8 cellular contexts compared by ENCODE assay signal in the genomic region with DNA sequence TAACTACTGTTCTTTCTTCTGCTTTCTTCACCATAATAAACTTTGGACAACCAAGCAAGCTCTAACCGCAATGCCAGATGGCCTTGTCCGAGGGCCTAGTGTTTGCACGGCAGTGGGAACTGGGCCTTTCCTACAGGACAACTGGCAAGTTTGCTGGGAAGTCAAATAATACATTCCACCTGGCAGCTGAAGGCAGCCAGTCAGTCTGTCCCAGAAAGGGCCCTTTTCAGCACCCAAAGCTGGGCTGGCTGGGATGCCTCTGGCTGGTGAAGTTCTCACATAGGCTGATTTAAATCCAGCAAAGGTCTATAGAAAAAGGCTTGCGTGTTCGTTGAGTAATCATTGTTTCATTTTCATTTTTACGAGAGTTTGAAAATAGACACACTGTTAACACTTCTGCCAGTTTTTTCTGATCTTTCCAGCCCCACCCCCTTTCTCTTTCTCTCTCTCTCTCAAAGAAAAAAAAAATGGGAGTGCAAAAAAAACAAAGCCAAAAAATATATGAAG.
DNase-seq lines count a peak whose midpoint lies in the region; ATAC-seq lines count a peak whose summit lies in the region.

No MANE protein-coding gene starts in this region.

- peaks cover 9 to 35% of the 10 kb centered on the region in 2 donors for H3K36me3 Mint-ChIP-seq in stimulated activated naive B cell treated with anti-CD40 and anti-IgM and Interleukin-4, amounts not matched to agents 10 μg/mL and 1 μg/mL and 100 μg/mL, for 72 hours

- H3K9me3 Mint-ChIP-seq in stimulated activated naive B cell treated with anti-CD40 and anti-IgM and Interleukin-4, amounts not matched to agents 10 μg/mL and 1 μg/mL and 100 μg/mL, for 72 hours: peaks cover 0 to 3% of the 10 kb centered on the region in 2 donors

- H3K4me1 ChIP-seq in right cardiac atrium (ENCODE audit: control insufficient read depth, insufficient read depth, low read length): no peaks in the 10 kb centered on the region

- H3K27me3 Mint-ChIP-seq in stimulated activated naive B cell treated with anti-CD40 and anti-IgM and Interleukin-4, amounts not matched to agents 10 μg/mL and 1 μg/mL and 100 μg/mL, for 72 hours: no peaks in the 10 kb centered on the region

- H3K4me3 ChIP-seq in right cardiac atrium (ENCODE audit: low read length): peak overlapping the region; percentile 2

- no peaks in the 10 kb centered on the region for H3K9me3 ChIP-seq in right cardiac atrium (ENCODE audit: control insufficient read depth, low read length)

- H3K27ac ChIP-seq in right cardiac atrium (ENCODE audit: low read length): peak overlapping the region; percentile 37

- DNase-seq in AG08395 (ENCODE audit: low spot score): peak; percentile 82
- peak; percentile 57 for DNase-seq in activated CD8-positive, alpha-beta memory T cell treated with anti-CD3 and anti-CD28 coated beads, Interleukin-2, amount 50 U/mL, for 48 hours
- peak in 2 of 3 donors; percentile 38 to 78 for DNase-seq in right cardiac atrium
- DNase-seq in stimulated activated naive B cell treated with anti-CD40 and anti-IgM and Interleukin-4, amounts not matched to agents 10 μg/mL and 1 μg/mL and 100 μg/mL, for 72 hours: no peak
- no peak for DNase-seq in NCI-H128 (lab: John Stamatoyannopoulos, UW; ENCODE audit: unreplicated experiment)
- no peak for DNase-seq in NCI-H524 treated with DMSO at 0.1 percent for 48 hours (lab: John Stamatoyannopoulos, UW)

- H3K4me1 Mint-ChIP-seq in stimulated activated naive B cell treated with anti-CD40 and anti-IgM and Interleukin-4, amounts not matched to agents 10 μg/mL and 1 μg/mL and 100 μg/mL, for 72 hours: peaks cover 3 to 6% of the 10 kb centered on the region in 2 donors

- peak overlapping the region; percentile 4 for H3K27ac Mint-ChIP-seq in stimulated activated naive B cell treated with anti-CD40 and anti-IgM and Interleukin-4, amounts not matched to agents 10 μg/mL and 1 μg/mL and 100 μg/mL, for 72 hours

- H3K27me3 ChIP-seq in right cardiac atrium (ENCODE audit: control insufficient read depth, insufficient read depth): no peaks in the 10 kb centered on the region

- ATAC-seq in GM18907 (IDR thresholded peaks at IDR 0.05; ENCODE audit: unreplicated experiment): peak; percentile 81
- peak; percentile 62 for ATAC-seq in HG03139 (IDR thresholded peaks at IDR 0.05; ENCODE audit: unreplicated experiment)
- peak; percentile 55 to 64 for ATAC-seq in right cardiac atrium
- ATAC-seq in stimulated activated naive B cell treated with anti-CD40 and anti-IgM and Interleukin-4, amounts not matched to agents 10 μg/mL and 1 μg/mL and 100 μg/mL, for 72 hours (replicated peaks): peak; percentile 45 to 50

- WGBS in right cardiac atrium: 27% methylated on average over 6 of the region's 6 CpGs

- H3K4me3 Mint-ChIP-seq in stimulated activated naive B cell treated with anti-CD40 and anti-IgM and Interleukin-4, amounts not matched to agents 10 μg/mL and 1 μg/mL and 100 μg/mL, for 72 hours: peak overlapping the region in 1 of 2 donors; percentile 28

- intact Hi-C loops in right cardiac atrium (cut with DNase I): no loop called here

Comparison
In these comparisons a context has a peak if more than half of its experiments do, and no peak if none do; other contexts are left out.
1. DNase-seq: peak in AG08395 (single experiment), activated CD8-positive, alpha-beta memory T cell treated with anti-CD3 and anti-CD28 coated beads, Interleukin-2, amount 50 U/mL, for 48 hours (single experiment) and right cardiac atrium (2 of 3); none in stimulated activated naive B cell treated with anti-CD40 and anti-IgM and Interleukin-4, amounts not matched to agents 10 μg/mL and 1 μg/mL and 100 μg/mL, for 72 hours (single experiment), NCI-H128 (single experiment) and NCI-H524 treated with DMSO at 0.1 percent for 48 hours (single experiment).
2. Peak in every context shown above with its lines, with median percentiles within 50 percentile points of each other: ATAC-seq.